Comparison of ENCODE assay signal across 8 cellular contexts in the genomic region with DNA sequence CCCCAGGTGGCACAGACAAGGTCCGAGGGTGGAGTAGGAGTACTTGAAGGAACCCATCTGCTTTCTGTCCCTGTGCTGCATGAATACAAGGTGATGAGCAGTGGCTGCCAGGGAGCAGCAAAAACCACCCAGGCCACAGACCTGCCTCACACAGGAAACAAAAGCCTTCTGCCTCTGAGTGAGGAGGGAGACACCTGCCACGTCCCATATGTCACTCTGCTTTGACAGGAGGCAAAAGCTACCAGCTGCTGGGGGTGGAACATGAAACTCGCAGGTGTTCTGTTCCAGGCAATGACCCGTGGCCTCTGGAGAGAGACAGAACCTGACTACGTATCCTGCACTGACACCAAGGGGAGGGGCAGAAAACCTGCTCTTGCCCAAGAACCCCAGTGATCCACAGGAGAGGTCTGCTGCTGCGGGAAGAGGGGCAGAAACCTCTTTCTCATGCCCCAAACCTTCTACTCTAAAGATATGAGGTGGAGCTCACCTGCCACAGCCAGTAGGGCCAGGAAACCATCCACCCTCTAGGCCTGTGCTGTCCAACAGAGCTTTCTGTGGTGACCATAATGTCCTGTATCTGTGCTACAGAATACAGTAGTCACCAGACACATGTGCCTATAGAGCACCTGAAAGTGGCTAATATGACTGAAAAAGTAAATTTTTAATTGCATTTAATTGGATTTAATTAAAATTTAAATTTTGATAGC.
DNase-seq lines count a peak whose midpoint lies in the region; ATAC-seq lines count a peak whose summit lies in the region.

No MANE protein-coding gene starts in this region.

- no peak overlapping the region for H3K4me3 ChIP-seq in effector memory CD4-positive, alpha-beta T cell (ENCODE audit: insufficient read depth, low read depth, low read length, poor library complexity, severe bottlenecking)

- H3K27ac ChIP-seq in effector memory CD4-positive, alpha-beta T cell (ENCODE audit: insufficient read depth, low read length, poor library complexity, severe bottlenecking), result no peak overlapping the region

- ATAC-seq in GM18508 (IDR thresholded peaks at IDR 0.05; ENCODE audit: insufficient read depth, unreplicated experiment), result peak; percentile 96
- ATAC-seq in GM21619 (IDR thresholded peaks at IDR 0.05; ENCODE audit: unreplicated experiment), result peak; percentile 96
- peak; percentile 95 for ATAC-seq in HG03575 (IDR thresholded peaks at IDR 0.05; ENCODE audit: extremely low read depth, insufficient number of reproducible peaks, low FRiP score, unreplicated experiment)

- H3K4me1 ChIP-seq in effector memory CD4-positive, alpha-beta T cell (ENCODE audit: control insufficient read depth, insufficient read depth, low read length, poor library complexity, severe bottlenecking), result no peaks in the 10 kb centered on the region

- no peaks in the 10 kb centered on the region for H3K9me3 ChIP-seq in effector memory CD4-positive, alpha-beta T cell (ENCODE audit: control insufficient read depth, low read length)

- no peaks in the 10 kb centered on the region for H3K36me3 ChIP-seq in effector memory CD4-positive, alpha-beta T cell (ENCODE audit: control insufficient read depth, insufficient read depth, low read length)

- DNase-seq in SK-N-DZ (ENCODE audit: low spot score), result peak; percentile 30
- no peak for DNase-seq in kidney tubule cell (ENCODE audit: low spot score)
- DNase-seq in stimulated activated CD4-positive, alpha-beta T cell treated with anti-CD3 and anti-CD28 coated beads, Interleukin-12 subunit alpha, Interleukin-12 subunit beta, amount 100 ng/mL, for 4 hours, result no peak
- DNase-seq in activated T-cell treated with anti-CD3 and anti-CD28 coated beads, Interleukin-2, amount 50 U/mL, for 1 hour, result no peak
- no peak for DNase-seq in effector memory CD4-positive, alpha-beta T cell

- H3K27me3 ChIP-seq in effector memory CD4-positive, alpha-beta T cell (replicated peaks; ENCODE audit: control insufficient read depth, insufficient read depth, low read length, poor library complexity, severe bottlenecking), result no peaks in the 10 kb centered on the region
